Comparison of ENCODE assay signal across 9 cellular contexts in genomic region chr4:38674206-38675144, GRCh38. TPM values are rescaled to one million over a fixed set of nuclear protein-coding genes. Genes with fewer than 3 reads are reported as not detected.
DNase-seq lines count a peak whose midpoint lies in the region; ATAC-seq and TF ChIP-seq lines count a peak whose summit lies in the region.
"Had no signal": no experiment of that assay in that cellular context is flagged by ENCODE, and none has a peak within 500 bp of the region (broad histone marks: within the 10 kb centered on the region; RNA-seq: fewer than 3 reads in every experiment).

No MANE protein-coding gene starts in this region.

- peak overlapping the region; percentile 99 for H3K27ac ChIP-seq in VCaP
- H3K27ac ChIP-seq in right cardiac atrium (ENCODE audit: low read length), result peak overlapping the region; percentile 88
- peak overlapping the region; percentile 99 for H3K27ac ChIP-seq in smooth muscle cell (ENCODE audit: low read depth)
- H3K27ac ChIP-seq: KMS-11 had no signal

- no peak overlapping the region for H3K9ac ChIP-seq in smooth muscle cell (ENCODE audit: low read depth)
- H3K9ac ChIP-seq: KMS-11 had no signal

- intact Hi-C loops in right cardiac atrium (cut with DNase I), result loop anchor here (2.0 to 5.0 kb wide), 7 partner anchors 352 to 612 kb away; no protein-coding TSS in a partner anchor

- H3K4me2 ChIP-seq in smooth muscle cell, result peak overlapping the region; percentile 64
- H3K4me2 ChIP-seq: KMS-11 had no signal

- peak; percentile 15 to 18 for ATAC-seq in right cardiac atrium
- no peak for ATAC-seq in HG03457 (IDR thresholded peaks at IDR 0.05; ENCODE audit: unreplicated experiment)
- ATAC-seq in HG03520 (IDR thresholded peaks at IDR 0.05; ENCODE audit: unreplicated experiment), result no peak
- ATAC-seq in GM21526 (IDR thresholded peaks at IDR 0.05; ENCODE audit: low FRiP score, unreplicated experiment), result no peak

- TF ChIP-seq CTCF in VCaP (conservative IDR thresholded peaks at IDR 0.05) (no peak), smooth muscle cell (IDR thresholded peaks at IDR 0.05; ENCODE audit: borderline replicate concordance, insufficient read depth, poor library complexity, severe bottlenecking) (no peak)

- peaks cover 42% of the 10 kb centered on the region for H3K4me1 ChIP-seq in HAP-1
- peaks cover 33% of the 10 kb centered on the region for H3K4me1 ChIP-seq in right cardiac atrium (ENCODE audit: control insufficient read depth, insufficient read depth, low read length)
- peaks cover 63% of the 10 kb centered on the region for H3K4me1 ChIP-seq in smooth muscle cell (ENCODE audit: low read depth)

- WGBS in right cardiac atrium, result 24% methylated on average over 13 of the region's 13 CpGs
- WGBS in smooth muscle cell (ENCODE audit: low lambda C conversion rate), result 40% methylated on average over 13 of the region's 13 CpGs

- no peaks in the 10 kb centered on the region for H3K9me3 ChIP-seq in HAP-1
- no peaks in the 10 kb centered on the region for H3K9me3 ChIP-seq in right cardiac atrium (ENCODE audit: control insufficient read depth, low read length)
- no peaks in the 10 kb centered on the region for H3K9me3 ChIP-seq in smooth muscle cell (replicated peaks; ENCODE audit: low read depth)

- in situ Hi-C loops in HAP-1 (cut with MboI; ENCODE audit: low sequenced_read_pairs), result loop anchor here (5.0 kb wide), 1 partner anchor 357 kb away; no protein-coding TSS in a partner anchor

- H3K4me3 ChIP-seq in HAP-1 (no peak overlapping the region), right cardiac atrium (ENCODE audit: low read length) (peak overlapping the region; percentile 27), smooth muscle cell (peak overlapping the region; percentile 15)

- H3K27me3 ChIP-seq in HAP-1 (ENCODE audit: low read depth) (no peaks in the 10 kb centered on the region), right cardiac atrium (ENCODE audit: control insufficient read depth, insufficient read depth) (no peaks in the 10 kb centered on the region), smooth muscle cell (ENCODE audit: low read depth) (no peaks in the 10 kb centered on the region)

- H3F3A ChIP-seq in smooth muscle cell (ENCODE audit: low read depth), result peaks cover 35% of the 10 kb centered on the region

- no peaks in the 10 kb centered on the region for H3K36me3 ChIP-seq in HAP-1 (replicated peaks)
- peaks cover 4% of the 10 kb centered on the region for H3K36me3 ChIP-seq in smooth muscle cell (ENCODE audit: low read depth)

- H2AFZ ChIP-seq in smooth muscle cell (ENCODE audit: low read depth), result no peak overlapping the region

- peak; percentile 44 to 46 for DNase-seq in HAP-1 (ENCODE audit: low spot score in 2 of 2)
- DNase-seq in right cardiac atrium, result peak in 1 of 3 donors; percentile 27
- DNase-seq in smooth muscle cell (lab: John Stamatoyannopoulos, UW; ENCODE audit: unreplicated experiment), result no peak
- DNase-seq in NCI-H2081 treated with DMSO at 0.1 percent for 48 hours (lab: John Stamatoyannopoulos, UW), result no peak

- peaks cover 93% of the 10 kb centered on the region for H4K20me1 ChIP-seq in smooth muscle cell (ENCODE audit: low read depth)

- peaks cover 83% of the 10 kb centered on the region for H3K79me2 ChIP-seq in smooth muscle cell (ENCODE audit: low read depth)

RNA-seq across cellular contexts. Expression of gene KLF3, which starts 10.5 kb away (rescaled TPM):
- total RNA-seq in right cardiac atrium (10 to 100 TPM; 22.2 to 29.3 (median 25.4) TPM), smooth muscle cell (31.0 and 37.5 TPM in 2 replicates)
- polyA plus RNA-seq in right cardiac atrium (10.6 TPM), smooth muscle cell (25.9 and 26.0 TPM in 2 replicates)

Comparison
In these comparisons a context has a peak if more than half of its experiments do, and no peak if none do; other contexts are left out.
1. DNase-seq: peak in HAP-1 (2 of 2); none in smooth muscle cell (single experiment) and NCI-H2081 treated with DMSO at 0.1 percent for 48 hours (single experiment).
2. ATAC-seq: peak in right cardiac atrium (2 of 2); none in HG03457 (single experiment), HG03520 (single experiment) and GM21526 (single experiment).
3. Peak in every context shown above with its lines, with median percentiles within 50 percentile points of each other: H3K27ac ChIP-seq.